Comparison of ENCODE assay signal across 1 cellular context in genomic region chr1:199959033-199959774, GRCh38.
A peak's percentile ranks its signal among the peaks of the same experiment; 100 is the strongest.
TF ChIP-seq lines count a peak whose summit lies in the region.

No MANE protein-coding gene starts in this region.

TF ChIP-seq in K562, 482 proteins besides CTCF, POLR2A, EP300 and RAD21 (continued from another document and continues in another):
- no peak for TF ChIP-seq PKNOX1 (IDR thresholded peaks at IDR 0.05)
- TF ChIP-seq ZFP91 (CRISPR knock-in tag; IDR thresholded peaks at IDR 0.05), result no peak
- TF ChIP-seq LCOR (CRISPR knock-in tag; IDR thresholded peaks at IDR 0.05), result no peak
- TF ChIP-seq EWSR1 (IDR thresholded peaks at IDR 0.05; ENCODE audit: borderline replicate concordance, low read depth, partially characterized antibody), result no peak
- TF ChIP-seq HNRNPH1 (optimal IDR thresholded peaks at IDR 0.05; ENCODE audit: low read depth, low read length), result no peak
- no peak for TF ChIP-seq ZNF57 (CRISPR knock-in tag; IDR thresholded peaks at IDR 0.05)
- no peak for TF ChIP-seq ID3 (CRISPR knock-in tag; IDR thresholded peaks at IDR 0.05)
- TF ChIP-seq ID3 (tag; IDR thresholded peaks at IDR 0.05), result no peak
- no peak for TF ChIP-seq SETDB1 (IDR thresholded peaks at IDR 0.05; ENCODE audit: low read length)
- no peak for TF ChIP-seq ZHX1 (conservative IDR thresholded peaks at IDR 0.05; ENCODE audit: low read length)
- TF ChIP-seq RREB1 (CRISPR knock-in tag; IDR thresholded peaks at IDR 0.05), result no peak
- TF ChIP-seq ADNP (tag; IDR thresholded peaks at IDR 0.05), result no peak
- no peak for TF ChIP-seq NFIC (IDR thresholded peaks at IDR 0.05)
- TF ChIP-seq GTF2A2 (tag; IDR thresholded peaks at IDR 0.05), result no peak
- TF ChIP-seq SMARCE1 (IDR thresholded peaks at IDR 0.05), result 0 out of 2 replicates have a peak, but pooled peaks have one; percentile 19
- TF ChIP-seq TRIM24 (IDR thresholded peaks at IDR 0.05), result peak in 1 of 2 experiments; percentile 39; a peak in 1 of 4 replicates
- no peak for TF ChIP-seq ELF2 (CRISPR knock-in tag; IDR thresholded peaks at IDR 0.05)
- TF ChIP-seq NFRKB (IDR thresholded peaks at IDR 0.05; ENCODE audit: low read depth), result no peak
- no peak for TF ChIP-seq USF2 (CRISPR knock-in tag; IDR thresholded peaks at IDR 0.05)
- TF ChIP-seq STAG1 (CRISPR knock-in tag; IDR thresholded peaks at IDR 0.05; ENCODE audit: borderline replicate concordance), result no peak
- TF ChIP-seq PURB (CRISPR knock-in tag; IDR thresholded peaks at IDR 0.05; ENCODE audit: low read depth), result no peak
- no peak for TF ChIP-seq ZNF224 (CRISPR knock-in tag; IDR thresholded peaks at IDR 0.05)
- no peak for TF ChIP-seq ZNF717 (CRISPR knock-in tag; IDR thresholded peaks at IDR 0.05)
- no peak for TF ChIP-seq HIVEP1 (CRISPR knock-in tag; IDR thresholded peaks at IDR 0.05)
- TF ChIP-seq CBX1 (IDR thresholded peaks at IDR 0.05; ENCODE audit: low read depth), result 0 out of 2 replicates have a peak, but pooled peaks have one; percentile 27
- TF ChIP-seq ELK1 (CRISPR knock-in tag; IDR thresholded peaks at IDR 0.05), result no peak
- no peak for TF ChIP-seq SRSF7 (optimal IDR thresholded peaks at IDR 0.05; ENCODE audit: low read depth, low read length)
- TF ChIP-seq POLR3A (IDR thresholded peaks at IDR 0.05; ENCODE audit: borderline replicate concordance, extremely low read depth, insufficient read depth, insufficient read length), result no peak
- TF ChIP-seq AFF1 (IDR thresholded peaks at IDR 0.05; ENCODE audit: low read depth in 1 of 2, partially characterized antibody in 2 of 2), result peak in 1 of 2 experiments; percentile 27
- TF ChIP-seq ZNF668 (CRISPR knock-in tag; IDR thresholded peaks at IDR 0.05), result no peak
- no peak for TF ChIP-seq GTF3C2 (IDR thresholded peaks at IDR 0.05; ENCODE audit: borderline replicate concordance, extremely low read depth, insufficient read length)
- TF ChIP-seq TCF3 (CRISPR knock-in tag; IDR thresholded peaks at IDR 0.05), result no peak
- no peak for TF ChIP-seq ILF3 (IDR thresholded peaks at IDR 0.05; ENCODE audit: borderline replicate concordance)
- TF ChIP-seq MYBL2 (IDR thresholded peaks at IDR 0.05; ENCODE audit: low read depth), result no peak
- no peak for TF ChIP-seq MYBL2 (CRISPR knock-in tag; IDR thresholded peaks at IDR 0.05; ENCODE audit: borderline replicate concordance)
- TF ChIP-seq L3MBTL2 (IDR thresholded peaks at IDR 0.05), result peak; percentile 41; the same call in 1 of the 2 replicates
- no peak for TF ChIP-seq YY1 (IDR thresholded peaks at IDR 0.05; ENCODE audit: borderline replicate concordance in 1 of 3, control insufficient read depth in 1 of 3, extremely low read depth in 1 of 3, insufficient read depth in 3 of 3, insufficient read length in 1 of 3, insufficient replicate concordance in 2 of 3, low read depth in 1 of 3, low read length in 2 of 3)
- no peak for TF ChIP-seq ZFP30 (CRISPR knock-in tag; IDR thresholded peaks at IDR 0.05; ENCODE audit: borderline replicate concordance)
- TF ChIP-seq KHSRP (IDR thresholded peaks at IDR 0.05), result no peak
- TF ChIP-seq ZNF232 (CRISPR knock-in tag; IDR thresholded peaks at IDR 0.05), result no peak
- TF ChIP-seq ZNF79 (CRISPR knock-in tag; IDR thresholded peaks at IDR 0.05; ENCODE audit: low read depth), result no peak
- no peak for TF ChIP-seq PRPF4 (IDR thresholded peaks at IDR 0.05; ENCODE audit: insufficient read depth, low read depth, low read length, poor library complexity, severe bottlenecking)
- no peak for TF ChIP-seq SUPT5H (IDR thresholded peaks at IDR 0.05)
